ENCODE assay signal across 12 cellular contexts in genomic region chr7:134892963-134893362, GRCh38.
DNase-seq lines count a peak whose midpoint lies in the region; ATAC-seq, FAIRE-seq and TF ChIP-seq lines count a peak whose summit lies in the region.
"Had no signal": no experiment of that assay in that cellular context is flagged by ENCODE, and none has a peak within 500 bp of the region (broad histone marks: within the 10 kb centered on the region; RNA-seq: fewer than 3 reads in every experiment).

No MANE protein-coding gene starts in this region.

- TF ChIP-seq CTCF in astrocyte (IDR thresholded peaks at IDR 0.05; ENCODE audit: insufficient read depth, low read depth, low read length) (no peak), hepatocyte (IDR thresholded peaks at IDR 0.05; ENCODE audit: poor library complexity) (no peak), retinal pigment epithelial cell (conservative IDR thresholded peaks at IDR 0.05; ENCODE audit: low read depth, low read length) (no peak)

- H3K9me3 Mint-ChIP-seq in astrocyte (ENCODE audit: unreplicated experiment): no peaks in the 10 kb centered on the region
- H3K9me3 Mint-ChIP-seq in CD8-positive, alpha-beta memory T cell: peaks cover 8 to 16% (median 13%) of the 10 kb centered on the region in 5 donors

- WGBS in hepatocyte (ENCODE audit: low lambda C conversion rate, missing lambda C conversion rate): 18% methylated on average over 3 of the region's 3 CpGs

- H3K36me3 Mint-ChIP-seq in astrocyte (ENCODE audit: low read depth, unreplicated experiment): peaks cover 22% of the 10 kb centered on the region
- peaks cover 0 to 1% (median 0%) of the 10 kb centered on the region in 3 donors for H3K36me3 Mint-ChIP-seq in CD8-positive, alpha-beta memory T cell

- H3K4me1 ChIP-seq in astrocyte (ENCODE audit: insufficient read depth, low read length): peaks cover 38% of the 10 kb centered on the region
- peaks cover 35% of the 10 kb centered on the region for H3K4me1 ChIP-seq in hepatocyte (ENCODE audit: insufficient read depth)
- no peaks in the 10 kb centered on the region for H3K4me1 ChIP-seq in CD8-positive, alpha-beta memory T cell (ENCODE audit: insufficient read depth, low read length)

- H3K4me3 ChIP-seq in astrocyte (ENCODE audit: insufficient read depth, low read depth, low read length): no peak overlapping the region
- peak overlapping the region; percentile 38 for H3K4me3 ChIP-seq in hepatocyte
- peak overlapping the region; percentile 58 for H3K4me3 ChIP-seq in retinal pigment epithelial cell (ENCODE audit: low read length)
- H3K4me3 ChIP-seq in CD8-positive, alpha-beta memory T cell (ENCODE audit: low read length): no peak overlapping the region

- DNase-seq in DMS153 treated with DMSO at 0.1 percent for 48 hours (lab: John Stamatoyannopoulos, UW; ENCODE audit: unreplicated experiment): peak; percentile 24
- no peak for DNase-seq in astrocyte (ENCODE audit: low read depth)
- DNase-seq in hepatocyte (ENCODE audit: low spot score): no peak
- DNase-seq in retinal pigment epithelial cell (ENCODE audit: low read depth): no peak
- DNase-seq in CD8-positive, alpha-beta memory T cell: no peak
- no peak for DNase-seq in islet precursor cell
- no peak for DNase-seq in putamen (ENCODE audit: low spot score)
- DNase-seq: Calu3, HCEC 1CT, NCI-H226, T-helper 2 cell had no signal

- peak overlapping the region; percentile 4 for H3K9ac ChIP-seq in astrocyte (ENCODE audit: low read length)

- H3K79me2 ChIP-seq in astrocyte (ENCODE audit: insufficient read depth, low read length): peaks cover 96% of the 10 kb centered on the region
- H3K79me2 ChIP-seq in hepatocyte: peaks cover 61% of the 10 kb centered on the region

- no peaks in the 10 kb centered on the region for H3K9me2 ChIP-seq in hepatocyte (replicated peaks; ENCODE audit: insufficient read depth)

- peaks cover 69% of the 10 kb centered on the region for H3K4me1 Mint-ChIP-seq in astrocyte (ENCODE audit: low read depth, unreplicated experiment)
- H3K4me1 Mint-ChIP-seq in CD8-positive, alpha-beta memory T cell: peaks cover 0 to 4% (median 3%) of the 10 kb centered on the region in 3 donors

- H3K27me3 Mint-ChIP-seq in astrocyte (ENCODE audit: low read depth, unreplicated experiment): no peaks in the 10 kb centered on the region
- H3K27me3 Mint-ChIP-seq in CD8-positive, alpha-beta memory T cell: peaks cover 5 to 34% of the 10 kb centered on the region in 2 donors

- H3K27ac Mint-ChIP-seq in astrocyte (ENCODE audit: unreplicated experiment): peak overlapping the region; percentile 22
- no peak overlapping the region for H3K27ac Mint-ChIP-seq in CD8-positive, alpha-beta memory T cell

- CTCF ChIA-PET in CD8-positive, alpha-beta memory T cell (lab: Charles Lee): no interaction called here

- H2AFZ ChIP-seq in astrocyte (ENCODE audit: low read depth, low read length) (no peak overlapping the region), hepatocyte (no peak overlapping the region)

- H3K4me3 Mint-ChIP-seq in astrocyte (ENCODE audit: unreplicated experiment): peak overlapping the region; percentile 66
- H3K4me3 Mint-ChIP-seq in CD8-positive, alpha-beta memory T cell: no peak overlapping the region

- no peak for ATAC-seq in HG02623 (IDR thresholded peaks at IDR 0.05; ENCODE audit: unreplicated experiment)

- H4K20me1 ChIP-seq in astrocyte (ENCODE audit: insufficient read depth, low read length) (peaks cover 92% of the 10 kb centered on the region), hepatocyte (ENCODE audit: insufficient read depth, poor library complexity, severe bottlenecking) (no peaks in the 10 kb centered on the region)

- H3K9me3 ChIP-seq in astrocyte (ENCODE audit: insufficient read depth, low read depth, low read length): no peaks in the 10 kb centered on the region
- H3K9me3 ChIP-seq in hepatocyte (ENCODE audit: low read depth): no peaks in the 10 kb centered on the region
- H3K9me3 ChIP-seq in CD8-positive, alpha-beta memory T cell (ENCODE audit: low read length): no peaks in the 10 kb centered on the region

- no peak for FAIRE-seq in astrocyte (lab: Jason Lieb, UNC)

- POLR2A ChIA-PET in CD8-positive, alpha-beta memory T cell (lab: Charles Lee): no interaction called here

- H3K4me2 ChIP-seq in astrocyte (ENCODE audit: low read length) (peak overlapping the region; percentile 82), hepatocyte (peak overlapping the region; percentile 81)

- H3K27me3 ChIP-seq in astrocyte (ENCODE audit: insufficient read depth, low read length) (no peaks in the 10 kb centered on the region), hepatocyte (no peaks in the 10 kb centered on the region)
- H3K27me3 ChIP-seq in CD8-positive, alpha-beta memory T cell (ENCODE audit: insufficient read depth, low read length, poor library complexity, severe bottlenecking): peaks cover 4% of the 10 kb centered on the region

- peaks cover 17% of the 10 kb centered on the region for H3K36me3 ChIP-seq in astrocyte (ENCODE audit: insufficient read depth, low read length)
- H3K36me3 ChIP-seq in hepatocyte (replicated peaks; ENCODE audit: insufficient read depth, low read depth): no peaks in the 10 kb centered on the region
- H3K36me3 ChIP-seq in CD8-positive, alpha-beta memory T cell (ENCODE audit: insufficient read depth, low read length): no peaks in the 10 kb centered on the region

- H3K27ac ChIP-seq in astrocyte (ENCODE audit: low read depth, low read length) (no peak overlapping the region), hepatocyte (peak overlapping the region; percentile 95)
- no peak overlapping the region for H3K27ac ChIP-seq in CD8-positive, alpha-beta memory T cell (ENCODE audit: low read depth, low read length)

Comparison
In these comparisons a context has a peak if more than half of its experiments do, and no peak if none do; other contexts are left out.
1. H3K4me3 ChIP-seq: peak in hepatocyte (single experiment) and retinal pigment epithelial cell (single experiment); none in astrocyte (single experiment) and CD8-positive, alpha-beta memory T cell (single experiment).